Comparison of ENCODE assay signal across 9 cellular contexts in the genomic region with DNA sequence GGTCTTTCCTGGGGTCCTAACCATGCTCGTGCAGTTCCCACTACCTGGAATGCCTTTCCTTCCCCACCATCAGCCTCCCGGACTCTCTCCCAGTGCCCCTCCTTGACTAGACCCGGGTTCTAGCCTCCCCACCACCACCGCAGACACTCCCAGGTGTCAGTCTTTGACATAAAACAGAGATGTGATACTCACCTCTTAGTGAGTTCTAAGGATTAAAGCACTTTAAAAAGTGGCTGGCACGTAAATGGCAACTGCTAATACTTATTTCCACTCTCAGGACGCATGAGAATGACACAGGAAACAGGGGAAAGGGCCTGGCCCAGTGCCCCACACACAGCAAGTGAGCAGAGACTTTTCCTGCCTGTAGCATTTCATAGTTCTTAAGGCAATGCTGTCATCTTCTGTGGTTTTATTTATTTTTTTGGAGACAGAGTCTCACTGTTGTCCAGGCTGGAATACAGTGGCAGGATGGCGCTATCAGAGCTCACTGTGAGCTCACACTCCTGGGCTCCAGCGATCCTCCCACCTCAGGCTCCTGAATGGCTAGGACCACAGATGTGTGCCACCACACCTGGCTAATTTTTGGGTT. TPM values are rescaled to one million over a fixed set of nuclear protein-coding genes. Genes with fewer than 3 reads are reported as not detected.
A peak's percentile ranks its signal among the peaks of the same experiment; 100 is the strongest.
DNase-seq lines count a peak whose midpoint lies in the region; ATAC-seq and TF ChIP-seq lines count a peak whose summit lies in the region.
"Had no signal": no experiment of that assay in that cellular context is flagged by ENCODE, and none has a peak within 500 bp of the region (broad histone marks: within the 10 kb centered on the region; RNA-seq: fewer than 3 reads in every experiment).

No MANE protein-coding gene starts in this region.

- no peak for DNase-seq in heart right ventricle
- no peak for DNase-seq in Right ventricle myocardium inferior (ENCODE audit: missing footprints)
- DNase-seq in MCF 10A (ENCODE audit: unreplicated experiment) = no peak
- no peak for DNase-seq in memory B cell (ENCODE audit: low spot score in 2 of 2)
- no peak for DNase-seq in stimulated activated CD4-positive, alpha-beta T cell treated with anti-CD3 and anti-CD28 coated beads, Interleukin-12 subunit alpha, Interleukin-12 subunit beta, amount 100 ng/mL, for 4 hours
- DNase-seq in NCI-H2107 (lab: John Stamatoyannopoulos, UW) = no peak
- DNase-seq: NCI-H748 treated with DMSO at 0.1 percent for 48 hours had no signal

- intact Hi-C loops in heart right ventricle (cut with DNase I) = loop anchor here in 3 of 10 donors (5.0 kb wide), 3 partner anchors 33 to 128 kb away; no protein-coding TSS in a partner anchor
- intact Hi-C loops in Right ventricle myocardium inferior (cut with DNase I) = loop anchor here (5.0 kb wide), 1 partner anchor 88 kb away; no protein-coding TSS in a partner anchor
- intact Hi-C loops in MCF 10A (cut with micrococcal nuclease) = no loop called here

- H3K36me3 Mint-ChIP-seq in MCF 10A (ENCODE audit: insufficient read depth, unreplicated experiment) = peaks cover 6% of the 10 kb centered on the region
- no peaks in the 10 kb centered on the region for H3K36me3 Mint-ChIP-seq in memory B cell

- TF ChIP-seq CTCF in heart right ventricle (IDR thresholded peaks at IDR 0.05) (no peak), MCF 10A (IDR thresholded peaks at IDR 0.05; ENCODE audit: unreplicated experiment) (no peak)

- H3K4me3 Mint-ChIP-seq in MCF 10A (ENCODE audit: unreplicated experiment) = peak overlapping the region; percentile 68
- peak overlapping the region; percentile 62 for H3K4me3 Mint-ChIP-seq in memory B cell

- CTCF ChIA-PET in MCF 10A (lab: Yijun Ruan, JAX) = interaction anchor here (0.7 to 3.2 kb wide), 2 partner anchors 32 to 128 kb away, joined by 3 to 17 read pairs; no protein-coding TSS in a partner anchor

- POLR2A ChIA-PET in MCF 10A (lab: Yijun Ruan, JAX) = interaction anchor here (0.6 to 14.8 kb wide), 4 partner anchors 35 to 118 kb away, joined by 3 to 426 read pairs (median 172); a partner anchor contains a TSS

- H3K27ac Mint-ChIP-seq in MCF 10A (ENCODE audit: low read depth, unreplicated experiment) (peak overlapping the region; percentile 97), memory B cell (peak overlapping the region; percentile 96)

- H3K27me3 ChIP-seq in heart right ventricle = no peaks in the 10 kb centered on the region

- ATAC-seq in heart right ventricle (no peak), Right ventricle myocardium inferior (no peak), memory B cell (ENCODE audit: low read depth) (no peak), HG03342 (IDR thresholded peaks at IDR 0.05; ENCODE audit: unreplicated experiment) (no peak)

- H3K4me3 ChIP-seq in heart right ventricle = no peak overlapping the region
- H3K4me3 ChIP-seq in urinary bladder (ENCODE audit: low read depth, low read length) = no peak overlapping the region

- H3K4me1 Mint-ChIP-seq in MCF 10A (ENCODE audit: insufficient read depth, unreplicated experiment) (peaks cover 41% of the 10 kb centered on the region), memory B cell (peaks cover 32% of the 10 kb centered on the region)

- H3K9me3 Mint-ChIP-seq in MCF 10A (ENCODE audit: unreplicated experiment) = no peaks in the 10 kb centered on the region
- H3K9me3 Mint-ChIP-seq in memory B cell = no peaks in the 10 kb centered on the region

- peaks cover 0 to 14% (median 0%) of the 10 kb centered on the region in 9 donors for H3K36me3 ChIP-seq in heart right ventricle
- no peaks in the 10 kb centered on the region for H3K36me3 ChIP-seq in urinary bladder (ENCODE audit: insufficient read depth)

- no TSS peak for BruUV-seq in MCF 10A (replicated peaks; lab: Mats Ljungman, UMichigan)

- H3K27ac ChIP-seq in heart right ventricle (peak overlapping the region in 9 of 10 donors; percentile 90 to 99 (median 98)), urinary bladder (ENCODE audit: low read depth) (peak overlapping the region; percentile 70)

- H3K9me3 ChIP-seq in heart right ventricle = no peaks in the 10 kb centered on the region

- H3K4me1 ChIP-seq in heart right ventricle (peaks cover 13 to 89% (median 69%) of the 10 kb centered on the region in 9 donors), urinary bladder (ENCODE audit: insufficient read depth) (no peaks in the 10 kb centered on the region)

- H3K27me3 Mint-ChIP-seq in MCF 10A (ENCODE audit: insufficient read depth, unreplicated experiment) = no peaks in the 10 kb centered on the region
- no peaks in the 10 kb centered on the region for H3K27me3 Mint-ChIP-seq in memory B cell

- 50 to 55% methylated on average over 8 of the region's 8 CpGs for WGBS in heart right ventricle, 2 donors
- WGBS in urinary bladder = 70% methylated on average over 8 of the region's 8 CpGs

RNA-seq across cellular contexts. Expression of a gene that starts 1.9 kb away (rescaled TPM):
- total RNA-seq in heart right ventricle = 10 to 100 TPM in 1 of 10 donors, 1 to 10 TPM in 9; 4.6 to 12.2 (median 8.3) TPM
- polyA plus RNA-seq in heart right ventricle = 10 to 100 TPM in 1 of 2 donors, 1 to 10 TPM in 1; 3.1 to 10.7 TPM
- total RNA-seq in Right ventricle myocardium inferior = 5.6 TPM
- 3.9 and 4.9 TPM in 2 replicates for total RNA-seq in MCF 10A (2022)
- total RNA-seq in urinary bladder = 5.0 TPM
- polyA plus RNA-seq in urinary bladder = 4.3 TPM

RNA-seq across cellular contexts. Expression of a gene that starts 2.0 kb away (rescaled TPM):
- total RNA-seq in heart right ventricle (10 to 100 TPM in 6 of 10 donors, 1 to 10 TPM in 4; 6.0 to 16.9 (median 12.2) TPM), Right ventricle myocardium inferior (8.2 TPM), MCF 10A (2022) (18.9 and 21.7 TPM in 2 replicates), urinary bladder (17.3 TPM)
- polyA plus RNA-seq in heart right ventricle (10 to 100 TPM in 1 of 2 donors, 1 to 10 TPM in 1; 9.9 to 12.9 TPM), urinary bladder (26.3 TPM)

RNA-seq across cellular contexts. Expression of a gene that starts 29.8 kb away (rescaled TPM):
- under 1 TPM in 8 of 10 donors, not detected in 2; 0.11 to 0.87 (median 0.33) TPM for total RNA-seq in heart right ventricle
- polyA plus RNA-seq in heart right ventricle = under 1 TPM; 0.19 to 0.80 TPM
- 0.54 TPM for total RNA-seq in Right ventricle myocardium inferior
- 0.14 TPM in 1 of 2 replicates, not detected in the other for total RNA-seq in MCF 10A (2022)
- total RNA-seq in urinary bladder = 0.11 TPM
- 0.16 TPM for polyA plus RNA-seq in urinary bladder

RNA-seq across cellular contexts. Expression of a gene that starts 38.2 kb away (rescaled TPM):
- total RNA-seq in heart right ventricle (100 to 1,000 TPM; 284 to 808 (median 432) TPM), Right ventricle myocardium inferior (457 TPM), MCF 10A (2022) (1,026 and 1,292 TPM in 2 replicates), urinary bladder (104 TPM)
- polyA plus RNA-seq in heart right ventricle (1,000 to 10,000 TPM in 1 of 2 donors, 100 to 1,000 TPM in 1; 103 to 1,899 TPM), urinary bladder (450 TPM)

RNA-seq across cellular contexts. Expression of a gene that starts 50.7 kb away (rescaled TPM):
- total RNA-seq in heart right ventricle = 10 to 100 TPM; 37.4 to 63.4 (median 50.6) TPM
- 10 to 100 TPM; 24.9 to 32.6 TPM for polyA plus RNA-seq in heart right ventricle
- total RNA-seq in Right ventricle myocardium inferior = 51.6 TPM
- total RNA-seq in MCF 10A (2022) = 83.9 and 86.6 TPM in 2 replicates
- 29.3 TPM for total RNA-seq in urinary bladder
- 55.2 TPM for polyA plus RNA-seq in urinary bladder
